In the genomic region with DNA sequence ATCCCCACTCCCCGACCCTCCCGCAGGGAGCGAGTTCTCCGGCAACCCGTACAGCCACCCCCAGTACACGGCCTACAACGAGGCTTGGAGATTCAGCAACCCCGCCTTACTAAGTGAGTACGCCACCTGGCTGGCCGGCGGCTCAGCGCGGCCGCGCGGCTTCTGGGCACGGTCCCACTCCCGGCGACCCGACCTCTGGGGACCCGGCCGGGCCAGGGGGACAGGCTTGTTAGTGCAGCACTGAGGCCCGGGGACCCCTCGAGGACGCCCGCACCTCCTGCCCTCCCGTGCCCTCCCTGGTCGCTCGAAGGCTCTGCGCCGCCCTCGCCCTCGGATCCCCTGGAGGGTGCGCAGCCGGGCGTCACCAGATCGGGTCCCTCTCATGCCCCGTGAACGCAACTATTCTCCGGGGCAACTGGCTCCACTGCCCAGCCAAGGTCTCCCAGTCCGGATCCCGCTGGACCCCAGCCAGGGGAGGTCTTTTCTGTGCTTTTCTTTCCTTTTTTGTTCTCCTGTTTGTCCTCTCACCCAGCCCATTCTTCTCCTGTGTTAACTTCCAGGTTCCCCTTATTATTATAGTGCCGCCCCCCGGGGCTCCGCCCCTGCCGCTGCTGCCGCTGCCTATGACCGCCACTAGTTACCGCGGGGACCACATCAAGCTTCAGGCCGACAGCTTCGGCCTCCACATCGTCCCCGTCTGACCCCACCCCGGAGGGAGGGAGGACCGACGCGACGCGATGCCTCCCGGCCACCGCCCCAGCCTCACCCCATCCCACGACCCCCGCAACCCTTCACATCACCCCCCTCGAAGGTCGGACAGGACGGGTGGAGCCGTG, we compare ENCODE assay signal across 8 cellular contexts.
DNase-seq lines count a peak whose midpoint lies in the region; ATAC-seq and TF ChIP-seq lines count a peak whose summit lies in the region.

No MANE protein-coding gene starts in this region.

- TF ChIP-seq POLR2A in body of pancreas (IDR thresholded peaks at IDR 0.05): peak; percentile 9 to 53 (median 44)
- no peak for TF ChIP-seq POLR2A in thyroid gland (IDR thresholded peaks at IDR 0.05)

- H3K27me3 ChIP-seq in body of pancreas (peaks cover 3 to 4% of the 10 kb centered on the region in 2 donors), left lung (peaks cover 77 to 100% of the 10 kb centered on the region in 2 donors), thyroid gland (peaks cover 42% of the 10 kb centered on the region)

- no peaks in the 10 kb centered on the region for H3K9me3 ChIP-seq in body of pancreas
- no peaks in the 10 kb centered on the region for H3K9me3 ChIP-seq in left lung
- H3K9me3 ChIP-seq in thyroid gland: no peaks in the 10 kb centered on the region

- 0 to 1% methylated on average over 16 to 68 of the region's 68 CpGs for WGBS in body of pancreas, 2 donors
- 1 to 3% methylated on average over 30 to 47 of the region's 68 CpGs for WGBS in thyroid gland, 2 donors

- DNase-seq in NCI-H1105 treated with DMSO at 0.1 percent for 48 hours (lab: John Stamatoyannopoulos, UW): peak; percentile 21
- DNase-seq in NCI-H1105 (lab: John Stamatoyannopoulos, UW): no peak
- DNase-seq in NOMO-1 treated with dmso at 0.1 percent for 144 hours (lab: John Stamatoyannopoulos, UW; ENCODE audit: unreplicated experiment): peak; percentile 53
- DNase-seq in body of pancreas: peak; percentile 59 to 74 (median 66)
- peak in 1 of 2 donors; percentile 78 for DNase-seq in left lung
- DNase-seq in thyroid gland: peak; percentile 27 to 34
- no peak for DNase-seq in SKM-1 treated with dmso at 0.1 percent for 144 hours (lab: John Stamatoyannopoulos, UW; ENCODE audit: unreplicated experiment)

- H3K36me3 ChIP-seq in body of pancreas (replicated peaks in 1 of 2; ENCODE audit: insufficient read depth in 1 of 2, low read depth in 2 of 2): no peaks in the 10 kb centered on the region
- no peaks in the 10 kb centered on the region for H3K36me3 ChIP-seq in left lung
- H3K36me3 ChIP-seq in thyroid gland: no peaks in the 10 kb centered on the region

- H3K4me1 ChIP-seq in body of pancreas (peaks cover 35% of the 10 kb centered on the region), left lung (peaks cover 21 to 36% of the 10 kb centered on the region in 2 donors), thyroid gland (peaks cover 22 to 43% of the 10 kb centered on the region in 2 donors)

- H3K27ac ChIP-seq in body of pancreas (peak overlapping the region in 2 of 4 donors; percentile 17 to 42), left lung (no peak overlapping the region), thyroid gland (no peak overlapping the region)

- ATAC-seq in body of pancreas: peak; percentile 78
- ATAC-seq in left lung: peak; percentile 72
- no peak for ATAC-seq in HG03095 (IDR thresholded peaks at IDR 0.05; ENCODE audit: unreplicated experiment)

- H3K4me3 ChIP-seq in body of pancreas (peak overlapping the region; percentile 16 to 44), left lung (peak overlapping the region; percentile 2 to 19), thyroid gland (replicated peaks in 1 of 3) (peak overlapping the region in 1 of 3 donors; percentile 35)

- peak; percentile 27 to 66 (median 53) for TF ChIP-seq CTCF in body of pancreas (IDR thresholded peaks at IDR 0.05)
- TF ChIP-seq CTCF in left lung (IDR thresholded peaks at IDR 0.05): no peak
- TF ChIP-seq CTCF in thyroid gland (IDR thresholded peaks at IDR 0.05): peak in 2 of 6 experiments; percentile 26 to 32

- intact Hi-C loops in body of pancreas (cut with DNase I): no loop called here
- intact Hi-C loops in left lung (cut with DNase I): no loop called here
- intact Hi-C loops in thyroid gland (cut with DNase I): no loop called here

Comparison
In these comparisons a context has a peak if more than half of its experiments do, and no peak if none do; other contexts are left out.
1. DNase-seq: peak in NCI-H1105 treated with DMSO at 0.1 percent for 48 hours (single experiment), NOMO-1 treated with dmso at 0.1 percent for 144 hours (single experiment), body of pancreas (4 of 4) and thyroid gland (2 of 2); none in NCI-H1105 (single experiment) and SKM-1 treated with dmso at 0.1 percent for 144 hours (single experiment).
2. CTCF ChIP-seq: peak in body of pancreas (7 of 7); none in left lung (0 of 2).
3. POLR2A ChIP-seq: peak in body of pancreas (3 of 3); none in thyroid gland (0 of 2).